ENCODE assay signal across 8 cellular contexts in the genomic region with DNA sequence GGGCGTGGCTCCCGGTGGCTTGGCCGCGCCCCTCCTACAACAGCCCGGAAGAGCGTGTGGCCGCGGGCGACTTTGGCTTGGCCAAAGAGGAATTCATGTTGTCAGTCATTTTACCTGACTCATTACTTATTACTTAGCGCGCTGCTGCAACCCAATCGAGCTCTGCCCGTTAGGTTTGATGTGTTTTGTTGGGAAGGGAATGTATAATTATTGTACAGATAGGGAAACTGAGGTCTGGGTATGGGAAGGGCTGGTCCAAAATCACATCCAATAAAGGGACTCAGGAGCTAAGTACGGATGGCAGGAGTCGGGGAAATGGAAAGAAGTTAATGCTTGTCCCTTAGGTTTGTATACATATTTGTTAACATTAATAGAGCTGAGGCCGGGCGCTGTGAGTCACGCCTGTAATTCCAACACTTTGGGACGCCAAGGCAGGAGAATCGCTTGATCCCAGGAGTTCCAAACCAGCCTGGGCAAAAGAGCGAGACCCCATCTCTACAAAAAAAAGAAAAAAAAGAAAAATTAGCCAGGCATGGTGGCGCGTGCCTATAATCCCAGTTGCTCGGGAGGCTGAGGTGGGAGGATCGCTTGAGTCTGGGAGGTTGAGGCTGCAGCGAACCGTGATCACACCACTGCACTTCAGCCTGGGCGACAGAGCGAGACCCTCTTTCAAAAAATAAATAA. TPM values are rescaled to one million over a fixed set of nuclear protein-coding genes. Genes with fewer than 3 reads are reported as not detected.
DNase-seq lines count a peak whose midpoint lies in the region; ATAC-seq and TF ChIP-seq lines count a peak whose summit lies in the region.

No MANE protein-coding gene starts in this region.

- H3K4me1 ChIP-seq in esophagus (ENCODE audit: control insufficient read depth in 2 of 2, insufficient read depth in 2 of 2, low read length in 1 of 2): peaks cover 3 to 7% of the 10 kb centered on the region in 2 donors
- H3K4me1 ChIP-seq in parathyroid adenoma: peaks cover 11% of the 10 kb centered on the region

- H3K9me3 ChIP-seq in esophagus (ENCODE audit: control insufficient read depth in 2 of 2, insufficient read depth in 1 of 2, low read depth in 1 of 2, low read length in 1 of 2) (no peaks in the 10 kb centered on the region), parathyroid adenoma (ENCODE audit: control insufficient read depth, low read length) (no peaks in the 10 kb centered on the region)

- H3K27ac ChIP-seq in esophagus (ENCODE audit: low read depth in 2 of 2, low read length in 1 of 2) (peak overlapping the region; percentile 91 to 100), parathyroid adenoma (peak overlapping the region; percentile 99)

- DNase-seq in AG10803 (ENCODE audit: low read depth) (no peak), GM20000 (ENCODE audit: low spot score) (peak; percentile 98), SK-MEL-5 (ENCODE audit: low read depth, low spot score) (peak; percentile 94), anterior cingulate cortex (lab: John Stamatoyannopoulos, UW) (no peak), NCI-H82 treated with DMSO at 0.1 percent for 48 hours (lab: John Stamatoyannopoulos, UW; ENCODE audit: unreplicated experiment) (no peak)

- peak overlapping the region; percentile 66 for H3K4me3 ChIP-seq in AG10803 (ENCODE audit: low read length)
- peak overlapping the region; percentile 62 to 84 for H3K4me3 ChIP-seq in esophagus (ENCODE audit: low read depth in 1 of 2, low read length in 2 of 2)
- H3K4me3 ChIP-seq in parathyroid adenoma (ENCODE audit: low read depth, low read length): peak overlapping the region; percentile 73

- H2AFZ ChIP-seq in parathyroid adenoma: peak overlapping the region; percentile 98

- H3K36me3 ChIP-seq in esophagus (ENCODE audit: control insufficient read depth in 2 of 2, insufficient read depth in 2 of 2, low read length in 1 of 2) (peaks cover 1 to 18% of the 10 kb centered on the region in 2 donors), parathyroid adenoma (ENCODE audit: control insufficient read depth, insufficient read depth, low read length) (no peaks in the 10 kb centered on the region)

- H3K4me2 ChIP-seq in parathyroid adenoma (ENCODE audit: low read length): peak overlapping the region; percentile 77

- peak overlapping the region; percentile 74 for H3K9ac ChIP-seq in parathyroid adenoma

- WGBS in esophagus, 2 donors: 32 to 37% methylated on average over 29 of the region's 29 CpGs

- H3K27me3 ChIP-seq in esophagus (ENCODE audit: control insufficient read depth in 1 of 2, insufficient read depth in 2 of 2, low read length in 2 of 2): no peaks in the 10 kb centered on the region
- no peaks in the 10 kb centered on the region for H3K27me3 ChIP-seq in parathyroid adenoma (ENCODE audit: control insufficient read depth, insufficient read depth, low read length)

- in situ Hi-C loops in SK-MEL-5 (cut with HindIII; ENCODE audit: low pct_unique_long_range_greater_than_20kb, low sequenced_read_pairs): no loop called here

- TF ChIP-seq CTCF in AG10803 (conservative IDR thresholded peaks at IDR 0.05; ENCODE audit: low read length): no peak
- TF ChIP-seq CTCF in GM20000 (IDR thresholded peaks at IDR 0.05; ENCODE audit: extremely low read depth, missing control alignments): no peak
- no peak for TF ChIP-seq CTCF in parathyroid adenoma (IDR thresholded peaks at IDR 0.05)

- ATAC-seq in GM18873 (IDR thresholded peaks at IDR 0.05; ENCODE audit: low FRiP score, unreplicated experiment): no peak

- H3K79me2 ChIP-seq in parathyroid adenoma: peaks cover 5% of the 10 kb centered on the region

RNA-seq across cellular contexts. Expression of gene ZNF335, which starts 0.6 kb away (rescaled TPM):
- total RNA-seq in SK-MEL-5 (2014; rRNA removed; shearing (Covaris generic)): 8.4 and 10.1 TPM in 2 replicates
- 19.2 and 22.7 TPM in 2 replicates for polyA plus RNA-seq in SK-MEL-5 (2015; cell fraction: cytosol; rRNA removed)
- polyA plus RNA-seq in SK-MEL-5 (2015; cell fraction: nucleus; rRNA removed): 69.6 and 69.7 TPM in 2 replicates
- polyA plus RNA-seq in esophagus: 10 to 100 TPM; 10.7 to 18.0 TPM

RNA-seq across cellular contexts. Expression of gene MMP9, which starts 36.1 kb away (rescaled TPM):
- total RNA-seq in SK-MEL-5 (2014; rRNA removed; shearing (Covaris generic)): not detected in 2 replicates
- 0.04 and 0.06 TPM in 2 replicates for polyA plus RNA-seq in SK-MEL-5 (2015; cell fraction: cytosol; rRNA removed)
- not detected in 2 replicates for polyA plus RNA-seq in SK-MEL-5 (2015; cell fraction: nucleus; rRNA removed)
- polyA plus RNA-seq in esophagus: under 1 TPM; 0.12 to 0.32 TPM

RNA-seq across cellular contexts. Expression of gene PCIF1, which starts 38.2 kb away (rescaled TPM):
- total RNA-seq in SK-MEL-5 (2014; rRNA removed; shearing (Covaris generic)): 9.2 and 10.9 TPM in 2 replicates
- 43.9 and 50.8 TPM in 2 replicates for polyA plus RNA-seq in SK-MEL-5 (2015; cell fraction: cytosol; rRNA removed)
- 36.9 and 40.6 TPM in 2 replicates for polyA plus RNA-seq in SK-MEL-5 (2015; cell fraction: nucleus; rRNA removed)
- polyA plus RNA-seq in esophagus: 10 to 100 TPM; 18.0 to 20.9 TPM

RNA-seq across cellular contexts. Expression of gene SLC12A5, which starts 56.4 kb away (rescaled TPM):
- 0.74 and 1.5 TPM in 2 replicates for total RNA-seq in SK-MEL-5 (2014; rRNA removed; shearing (Covaris generic))
- 16.4 and 20.2 TPM in 2 replicates for polyA plus RNA-seq in SK-MEL-5 (2015; cell fraction: cytosol; rRNA removed)
- 1.8 and 3.7 TPM in 2 replicates for polyA plus RNA-seq in SK-MEL-5 (2015; cell fraction: nucleus; rRNA removed)
- polyA plus RNA-seq in esophagus: under 1 TPM; 0.25 to 0.77 TPM

Comparison
In these comparisons a context has a peak if more than half of its experiments do, and no peak if none do; other contexts are left out.
1. DNase-seq: peak in GM20000 (single experiment) and SK-MEL-5 (single experiment); none in AG10803 (single experiment), anterior cingulate cortex (0 of 58) and NCI-H82 treated with DMSO at 0.1 percent for 48 hours (single experiment).
2. Peak in every context shown above with its lines, with median percentiles within 50 percentile points of each other: H3K4me3 ChIP-seq.